ENCODE assay signal across 8 cellular contexts in the genomic region with DNA sequence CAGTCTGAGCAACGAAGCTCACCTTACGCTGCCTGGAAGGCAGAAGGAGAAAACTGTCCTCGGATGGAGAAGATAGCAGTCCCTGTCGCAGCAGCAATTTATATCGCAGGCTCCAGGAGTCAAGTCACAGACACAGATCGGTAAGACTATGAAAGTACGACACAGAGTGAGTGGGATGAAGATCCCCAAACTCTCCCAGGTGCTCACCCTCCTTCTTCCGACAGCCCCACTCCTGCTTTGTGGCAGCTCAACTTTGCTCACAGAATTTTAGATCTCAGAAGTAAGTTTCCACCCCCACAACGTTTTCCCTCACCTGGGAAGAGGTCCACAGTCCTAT. TPM values are rescaled to one million over a fixed set of nuclear protein-coding genes. Genes with fewer than 3 reads are reported as not detected.
A peak's percentile ranks its signal among the peaks of the same experiment; 100 is the strongest.
DNase-seq lines count a peak whose midpoint lies in the region; ATAC-seq and TF ChIP-seq lines count a peak whose summit lies in the region.

No MANE protein-coding gene starts in this region.

- H3K27ac Mint-ChIP-seq in naive thymus-derived CD4-positive, alpha-beta T cell = peak overlapping the region; percentile 91 to 98 (median 96)

- in situ Hi-C loops in GM13976 (cut with MboI; ENCODE audit: low sequenced_read_pairs, unreplicated experiment) = no loop called here

- CTCF ChIA-PET in naive thymus-derived CD4-positive, alpha-beta T cell (lab: Charles Lee) = interaction anchor here (0.6 to 3.0 kb wide), 21 partner anchors 9 to 606 kb away, joined by 3 to 23 read pairs (median 5); a partner anchor contains a TSS

- H3K4me1 ChIP-seq in naive thymus-derived CD4-positive, alpha-beta T cell (ENCODE audit: control insufficient read depth in 2 of 2, insufficient read depth in 2 of 2, low read length in 2 of 2) = peaks cover 11 to 15% of the 10 kb centered on the region in 2 donors

- peaks cover 7 to 29% (median 11%) of the 10 kb centered on the region in 5 donors for H3K36me3 Mint-ChIP-seq in naive thymus-derived CD4-positive, alpha-beta T cell

- TF ChIP-seq CTCF in dorsolateral prefrontal cortex (IDR thresholded peaks at IDR 0.05 in 54 of 56, conservative IDR thresholded peaks at IDR 0.05 in 2 of 56; ENCODE audit: low read depth in 1 of 56, partially characterized antibody in 56 of 56) (no peak), GM13976 (IDR thresholded peaks at IDR 0.05; ENCODE audit: borderline replicate concordance, control extremely low read depth, extremely low read depth, insufficient read depth, missing control alignments) (no peak)

- H3K9me3 Mint-ChIP-seq in naive thymus-derived CD4-positive, alpha-beta T cell = peaks cover 0 to 4% (median 0%) of the 10 kb centered on the region in 11 donors

- peak; percentile 19 for DNase-seq in NCI-H69 (lab: John Stamatoyannopoulos, UW)
- no peak for DNase-seq in dorsolateral prefrontal cortex
- DNase-seq in naive thymus-derived CD4-positive, alpha-beta T cell = peak in 1 of 9 donors; percentile 12
- no peak for DNase-seq in HPDE6-E6E7 (ENCODE audit: extremely low spot score)
- DNase-seq in GM13976 (ENCODE audit: low spot score) = no peak

- H3K36me3 ChIP-seq in naive thymus-derived CD4-positive, alpha-beta T cell (ENCODE audit: control insufficient read depth in 2 of 3, insufficient read depth in 3 of 3, low read length in 3 of 3) = peaks cover 0 to 33% (median 0%) of the 10 kb centered on the region in 3 experiments

- H3K4me3 ChIP-seq in GM08714 (ENCODE audit: low read length) = peak overlapping the region; percentile 78
- peak overlapping the region; percentile 53 to 99 (median 89) for H3K4me3 ChIP-seq in dorsolateral prefrontal cortex
- H3K4me3 ChIP-seq in naive thymus-derived CD4-positive, alpha-beta T cell (ENCODE audit: low read length) = peak overlapping the region; percentile 93

- ATAC-seq in naive thymus-derived CD4-positive, alpha-beta T cell = no peak
- ATAC-seq in GM18519 (IDR thresholded peaks at IDR 0.05; ENCODE audit: low FRiP score, unreplicated experiment) (no peak), HG03175 (IDR thresholded peaks at IDR 0.05; ENCODE audit: unreplicated experiment) (no peak)

- H3K27me3 Mint-ChIP-seq in naive thymus-derived CD4-positive, alpha-beta T cell = peaks cover 0 to 7% (median 0%) of the 10 kb centered on the region in 5 donors

- peak overlapping the region; percentile 89 to 99 (median 96) for H3K4me3 Mint-ChIP-seq in naive thymus-derived CD4-positive, alpha-beta T cell

- H3K27ac ChIP-seq in dorsolateral prefrontal cortex = peak overlapping the region in 44 of 59 donors; percentile 15 to 88 (median 60)
- peak overlapping the region; percentile 95 for H3K27ac ChIP-seq in naive thymus-derived CD4-positive, alpha-beta T cell (ENCODE audit: low read depth, low read length)

- H3K9me3 ChIP-seq in naive thymus-derived CD4-positive, alpha-beta T cell (ENCODE audit: control insufficient read depth in 2 of 3, low read length in 3 of 3) = no peaks in the 10 kb centered on the region

- H3K27me3 ChIP-seq in dorsolateral prefrontal cortex = no peaks in the 10 kb centered on the region
- no peaks in the 10 kb centered on the region for H3K27me3 ChIP-seq in naive thymus-derived CD4-positive, alpha-beta T cell (ENCODE audit: control insufficient read depth in 2 of 2, insufficient read depth in 2 of 2, low read length in 2 of 2)

- peaks cover 27 to 53% (median 48%) of the 10 kb centered on the region in 7 donors for H3K4me1 Mint-ChIP-seq in naive thymus-derived CD4-positive, alpha-beta T cell

- POLR2A ChIA-PET in naive thymus-derived CD4-positive, alpha-beta T cell (lab: Charles Lee) = interaction anchor here (1.0 to 2.9 kb wide), 7 partner anchors 34 to 1139 kb away, joined by 3 to 13 read pairs (median 4); a partner anchor contains a TSS

- intact Hi-C loops in dorsolateral prefrontal cortex (cut with DNase I) = loop anchor here (5.0 to 10.0 kb wide), 4 partner anchors 149 to 599 kb away; a partner anchor contains a TSS
- intact Hi-C loops in naive thymus-derived CD4-positive, alpha-beta T cell (cut with micrococcal nuclease) = loop anchor here (1.0 to 10.0 kb wide), 7 partner anchors 64 to 1991 kb away; a partner anchor contains a TSS

RNA-seq across cellular contexts. Expression of a gene that starts 0.4 kb away (rescaled TPM):
- total RNA-seq in dorsolateral prefrontal cortex = 10 to 100 TPM; 11.0 to 27.6 (median 18.5) TPM
- total RNA-seq in naive thymus-derived CD4-positive, alpha-beta T cell = 10 to 100 TPM; 16.2 to 38.3 (median 22.2) TPM
- polyA plus RNA-seq in naive thymus-derived CD4-positive, alpha-beta T cell = 10 to 100 TPM; 55.0 to 60.7 TPM

RNA-seq across cellular contexts. Expression of a gene that starts 36.8 kb away (rescaled TPM):
- 10 to 100 TPM; 17.9 to 37.7 (median 27.9) TPM for total RNA-seq in dorsolateral prefrontal cortex
- total RNA-seq in naive thymus-derived CD4-positive, alpha-beta T cell = 10 to 100 TPM; 15.0 to 73.8 (median 26.0) TPM
- 10 to 100 TPM; 51.9 to 62.4 TPM for polyA plus RNA-seq in naive thymus-derived CD4-positive, alpha-beta T cell
